Comparison of ENCODE assay signal across 8 cellular contexts in the genomic region with DNA sequence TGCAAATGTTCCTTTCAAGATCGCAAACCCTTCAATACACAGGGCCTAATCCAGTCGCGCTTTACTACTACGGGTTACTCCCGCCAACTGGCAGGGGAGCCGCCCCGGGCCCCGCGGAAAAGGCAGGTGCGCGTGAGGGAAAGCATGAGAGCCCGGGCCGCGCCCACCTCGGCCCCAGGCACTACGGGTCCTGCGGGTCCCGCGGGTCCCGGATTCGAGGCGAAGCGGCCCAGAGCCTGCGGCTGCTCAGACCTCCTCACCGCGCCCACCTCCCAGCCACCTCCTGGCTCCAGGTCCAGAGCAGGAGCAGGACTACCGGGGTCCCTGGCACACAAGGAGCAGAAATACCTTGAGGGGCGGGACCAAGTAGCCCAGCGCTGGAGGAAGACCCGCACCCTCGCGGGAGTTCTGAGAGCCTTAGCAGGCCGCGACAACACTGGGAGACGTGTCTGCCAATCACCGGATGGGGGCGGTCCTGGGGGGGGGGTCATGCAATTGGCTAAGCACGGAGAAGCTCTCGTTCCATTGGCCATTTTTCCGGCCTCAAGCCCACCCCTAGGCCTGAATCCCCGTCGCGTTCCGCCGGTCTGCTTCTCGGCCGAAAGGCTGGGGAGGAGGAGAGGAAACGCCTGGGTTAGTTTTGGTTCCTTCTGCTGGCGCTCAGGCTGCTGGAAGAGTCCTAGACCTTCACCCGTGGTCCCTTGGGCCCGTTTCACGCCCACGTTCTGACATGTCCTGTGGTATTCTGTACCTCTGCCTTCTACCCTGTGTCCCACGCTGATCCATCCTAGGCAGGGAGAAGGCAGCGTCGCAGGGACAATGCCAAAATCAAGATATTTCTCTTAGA. TPM values are rescaled to one million over a fixed set of nuclear protein-coding genes. Genes with fewer than 3 reads are reported as not detected.
DNase-seq lines count a peak whose midpoint lies in the region; ATAC-seq, FAIRE-seq and TF ChIP-seq lines count a peak whose summit lies in the region.

No MANE protein-coding gene starts in this region.

- peak overlapping the region; percentile 63 for H3K4me3 Mint-ChIP-seq in central memory CD8-positive, alpha-beta T cell

- H3K36me3 Mint-ChIP-seq in central memory CD8-positive, alpha-beta T cell (ENCODE audit: insufficient read depth) = peaks cover 10% of the 10 kb centered on the region

- H3K4me1 ChIP-seq in A549 = no peaks in the 10 kb centered on the region
- peaks cover 0 to 22% (median 11%) of the 10 kb centered on the region in 6 donors for H3K4me1 ChIP-seq in spleen

- H3K4me3 ChIP-seq in A549 (peak overlapping the region; percentile 60), spleen (peak overlapping the region; percentile 54 to 92 (median 68))

- POLR2A ChIA-PET in A549 (lab: Yijun Ruan, JAX) = interaction anchor here (0.6 to 3.7 kb wide), 6 partner anchors 10 to 91 kb away, joined by 3 to 41 read pairs (median 4); no protein-coding TSS in a partner anchor

- TF ChIP-seq CTCF in A549 (IDR thresholded peaks at IDR 0.05) (no peak), spleen (IDR thresholded peaks at IDR 0.05 in 8 of 11, conservative IDR thresholded peaks at IDR 0.05 in 3 of 11) (peak in 4 of 11 experiments; percentile 7 to 18 (median 12))

- peaks cover 9% of the 10 kb centered on the region for H3K4me1 Mint-ChIP-seq in central memory CD8-positive, alpha-beta T cell

- H3K27ac ChIP-seq in A549 = peak overlapping the region; percentile 75 to 96
- H3K27ac ChIP-seq in spleen = peak overlapping the region; percentile 82 to 93 (median 86)

- WGBS in A549 (ENCODE audit: missing lambda C conversion rate) = 15% methylated on average over 6 of the region's 56 CpGs
- WGBS in spleen, 5 donors = 1% methylated on average over 42 to 56 of the region's 56 CpGs

- no peak for TF ChIP-seq EP300 in A549 (IDR thresholded peaks at IDR 0.05)

- H3K27me3 ChIP-seq in spleen (replicated peaks in 1 of 7) = no peaks in the 10 kb centered on the region

- H3K36me3 ChIP-seq in spleen = peaks cover 0 to 22% (median under 1%) of the 10 kb centered on the region in 6 donors

- H3K9me3 Mint-ChIP-seq in central memory CD8-positive, alpha-beta T cell = no peaks in the 10 kb centered on the region

- H3K4me2 ChIP-seq in A549 = peak overlapping the region; percentile 88

- H3K9me3 ChIP-seq in A549 (no peaks in the 10 kb centered on the region), spleen (no peaks in the 10 kb centered on the region)

- peak; percentile 77 to 95 for DNase-seq in A549 (ENCODE audit: low read depth in 1 of 2, low spot score in 1 of 2)
- DNase-seq in NCI-H2196 (lab: John Stamatoyannopoulos, UW; ENCODE audit: unreplicated experiment) = peak; percentile 88
- peak; percentile 80 to 91 (median 84) for DNase-seq in activated CD4-positive, CD25-positive, alpha-beta regulatory T cell (lab: John Stamatoyannopoulos, UW)
- peak; percentile 59 to 76 for DNase-seq in central memory CD8-positive, alpha-beta T cell (ENCODE audit: low spot score in 2 of 2)
- peak; percentile 99 for DNase-seq in iris pigment epithelial cell (ENCODE audit: low read depth)
- peak; percentile 95 for DNase-seq in spleen

- TF ChIP-seq POLR2A in A549 (IDR thresholded peaks at IDR 0.05; ENCODE audit: low read length) (peak; percentile 83), spleen (IDR thresholded peaks at IDR 0.05) (peak in 1 of 3 donors; percentile 64)

- no peak for FAIRE-seq in A549 (lab: Jason Lieb, UNC)

- CTCF ChIA-PET in A549 (lab: Yijun Ruan, JAX) = interaction anchor here (0.7 to 1.6 kb wide), 3 partner anchors 10 to 260 kb away, joined by 3 to 4 read pairs (median 4); no protein-coding TSS in a partner anchor

- ATAC-seq in A549 (peak; percentile 99 to 100), GM18861 (IDR thresholded peaks at IDR 0.05; ENCODE audit: unreplicated experiment) (peak; percentile 82), HG03097 (IDR thresholded peaks at IDR 0.05; ENCODE audit: low FRiP score, unreplicated experiment) (peak; percentile 98)
- peak; percentile 99 for ATAC-seq in central memory CD8-positive, alpha-beta T cell (replicated peaks; ENCODE audit: extremely low read depth, poor library complexity, severe bottlenecking)

- TF ChIP-seq RAD21 in A549 (conservative IDR thresholded peaks at IDR 0.05 in 1 of 2, IDR thresholded peaks at IDR 0.05 in 1 of 2) = no peak

- intact Hi-C loops in spleen (cut with DNase I; ENCODE audit: low total_unique reads) = no loop called here

- no peaks in the 10 kb centered on the region for H3K27me3 Mint-ChIP-seq in central memory CD8-positive, alpha-beta T cell

- peak overlapping the region; percentile 91 for H3K27ac Mint-ChIP-seq in central memory CD8-positive, alpha-beta T cell (ENCODE audit: low read depth)

TF ChIP-seq in A549, 52 proteins besides CTCF, POLR2A, EP300 and RAD21 (continues in another document):
- TF ChIP-seq HOXB13 (CRISPR knock-in tag; IDR thresholded peaks at IDR 0.05; ENCODE audit: low read depth) = no peak
- no peak for TF ChIP-seq NR3C1 (IDR thresholded peaks at IDR 0.05)
- TF ChIP-seq, protein P1, sequence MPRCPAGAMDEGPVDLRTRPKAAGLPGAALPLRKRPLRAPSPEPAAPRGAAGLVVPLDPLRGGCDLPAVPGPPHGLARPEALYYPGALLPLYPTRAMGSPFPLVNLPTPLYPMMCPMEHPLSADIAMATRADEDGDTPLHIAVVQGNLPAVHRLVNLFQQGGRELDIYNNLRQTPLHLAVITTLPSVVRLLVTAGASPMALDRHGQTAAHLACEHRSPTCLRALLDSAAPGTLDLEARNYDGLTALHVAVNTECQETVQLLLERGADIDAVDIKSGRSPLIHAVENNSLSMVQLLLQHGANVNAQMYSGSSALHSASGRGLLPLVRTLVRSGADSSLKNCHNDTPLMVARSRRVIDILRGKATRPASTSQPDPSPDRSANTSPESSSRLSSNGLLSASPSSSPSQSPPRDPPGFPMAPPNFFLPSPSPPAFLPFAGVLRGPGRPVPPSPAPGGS (IDR thresholded peaks at IDR 0.05) = peak; percentile 82; the same call in 1 of the 3 replicates
- TF ChIP-seq CHD4 (IDR thresholded peaks at IDR 0.05; ENCODE audit: borderline replicate concordance) = no peak
- no peak for TF ChIP-seq FOSL2 (IDR thresholded peaks at IDR 0.05)
- TF ChIP-seq FOSL2 (CRISPR knock-in tag; IDR thresholded peaks at IDR 0.05) = no peak
- TF ChIP-seq HOXA7 (CRISPR knock-in tag; IDR thresholded peaks at IDR 0.05) = no peak
- no peak for TF ChIP-seq HDAC2 (IDR thresholded peaks at IDR 0.05)
- no peak for TF ChIP-seq KDM5A (IDR thresholded peaks at IDR 0.05)
- TF ChIP-seq, protein P2, sequence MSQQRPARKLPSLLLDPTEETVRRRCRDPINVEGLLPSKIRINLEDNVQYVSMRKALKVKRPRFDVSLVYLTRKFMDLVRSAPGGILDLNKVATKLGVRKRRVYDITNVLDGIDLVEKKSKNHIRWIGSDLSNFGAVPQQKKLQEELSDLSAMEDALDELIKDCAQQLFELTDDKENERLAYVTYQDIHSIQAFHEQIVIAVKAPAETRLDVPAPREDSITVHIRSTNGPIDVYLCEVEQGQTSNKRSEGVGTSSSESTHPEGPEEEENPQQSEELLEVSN (IDR thresholded peaks at IDR 0.05; ENCODE audit: borderline replicate concordance, low read depth) = peak; percentile 61; the same call in 1 of the 2 replicates
- no peak for TF ChIP-seq HOXB5 (CRISPR knock-in tag; IDR thresholded peaks at IDR 0.05)
- TF ChIP-seq JUNB (IDR thresholded peaks at IDR 0.05) = no peak
- TF ChIP-seq, protein P3, sequence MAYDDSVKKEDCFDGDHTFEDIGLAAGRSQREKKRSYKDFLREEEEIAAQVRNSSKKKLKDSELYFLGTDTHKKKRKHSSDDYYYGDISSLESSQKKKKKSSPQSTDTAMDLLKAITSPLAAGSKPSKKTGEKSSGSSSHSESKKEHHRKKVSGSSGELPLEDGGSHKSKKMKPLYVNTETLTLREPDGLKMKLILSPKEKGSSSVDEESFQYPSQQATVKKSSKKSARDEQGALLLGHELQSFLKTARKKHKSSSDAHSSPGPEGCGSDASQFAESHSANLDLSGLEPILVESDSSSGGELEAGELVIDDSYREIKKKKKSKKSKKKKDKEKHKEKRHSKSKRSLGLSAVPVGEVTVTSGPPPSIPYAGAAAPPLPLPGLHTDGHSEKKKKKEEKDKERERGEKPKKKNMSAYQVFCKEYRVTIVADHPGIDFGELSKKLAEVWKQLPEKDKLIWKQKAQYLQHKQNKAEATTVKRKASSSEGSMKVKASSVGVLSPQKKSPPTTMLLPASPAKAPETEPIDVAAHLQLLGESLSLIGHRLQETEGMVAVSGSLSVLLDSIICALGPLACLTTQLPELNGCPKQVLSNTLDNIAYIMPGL (CRISPR knock-in tag; IDR thresholded peaks at IDR 0.05; ENCODE audit: borderline replicate concordance) = no peak
- TF ChIP-seq CEBPB (IDR thresholded peaks at IDR 0.05) = no peak
- TF ChIP-seq SMC3 (IDR thresholded peaks at IDR 0.05) = no peak
- TF ChIP-seq MAZ (IDR thresholded peaks at IDR 0.05; ENCODE audit: borderline replicate concordance, low read depth, low read length) = no peak
- TF ChIP-seq CBX8 (IDR thresholded peaks at IDR 0.05) = no peak
- TF ChIP-seq TFCP2L1 (CRISPR knock-in tag; IDR thresholded peaks at IDR 0.05) = no peak
- TF ChIP-seq, protein P4, sequence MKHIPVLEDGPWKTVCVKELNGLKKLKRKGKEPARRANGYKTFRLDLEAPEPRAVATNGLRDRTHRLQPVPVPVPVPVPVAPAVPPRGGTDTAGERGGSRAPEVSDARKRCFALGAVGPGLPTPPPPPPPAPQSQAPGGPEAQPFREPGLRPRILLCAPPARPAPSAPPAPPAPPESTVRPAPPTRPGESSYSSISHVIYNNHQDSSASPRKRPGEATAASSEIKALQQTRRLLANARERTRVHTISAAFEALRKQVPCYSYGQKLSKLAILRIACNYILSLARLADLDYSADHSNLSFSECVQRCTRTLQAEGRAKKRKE (CRISPR knock-in tag; IDR thresholded peaks at IDR 0.05; ENCODE audit: low read depth) = no peak
- peak; percentile 51 to 58; a peak in 3 of 5 replicates for TF ChIP-seq JUN (IDR thresholded peaks at IDR 0.05)
- TF ChIP-seq, protein P5, sequence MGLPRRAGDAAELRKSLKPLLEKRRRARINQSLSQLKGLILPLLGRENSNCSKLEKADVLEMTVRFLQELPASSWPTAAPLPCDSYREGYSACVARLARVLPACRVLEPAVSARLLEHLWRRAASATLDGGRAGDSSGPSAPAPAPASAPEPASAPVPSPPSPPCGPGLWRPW (IDR thresholded peaks at IDR 0.05) = no peak

RNA-seq across cellular contexts. Expression of a gene that starts 29.0 kb away (rescaled TPM):
- polyA plus RNA-seq in A549 (2011; rRNA removed) (0.59 and 0.60 TPM in 2 replicates), A549 (2017; fragmentation: RNase III; extraction: RNeasy Plus Mini Kit Qiagen cat#74134 plus additional on column Dnase treatment) (0.41 to 0.52 TPM (median 0.47 TPM) in 3 replicates), spleen (under 1 TPM; 0.09 to 0.29 (median 0.19) TPM)
- polyA plus RNA-seq in A549 (2012; cell fraction: cytosol; rRNA removed) = 0.29 and 0.30 TPM in 2 replicates
- polyA plus RNA-seq in A549 (2012; cell fraction: nucleus; rRNA removed) = 0.14 and 0.34 TPM in 2 replicates
- 0.08 and 0.34 TPM in 2 replicates for polyA minus RNA-seq in A549 (2011; rRNA and poly(A)+ RNA removed)
- total RNA-seq in spleen = 1 to 10 TPM in 5 of 7 donors, under 1 TPM in 2; 0.46 to 2.6 (median 1.2) TPM

Comparison
In these comparisons a context has a peak if more than half of its experiments do, and no peak if none do; other contexts are left out.
1. Peak in every context shown above with its lines: DNase-seq, ATAC-seq, H3K4me3 ChIP-seq and H3K27ac ChIP-seq.